Comparison of ENCODE assay signal across 11 cellular contexts in genomic region chr12:1619599-1619998, GRCh38. TPM values are rescaled to one million over a fixed set of nuclear protein-coding genes. Genes with fewer than 3 reads are reported as not detected.
DNase-seq lines count a peak whose midpoint lies in the region; ATAC-seq and TF ChIP-seq lines count a peak whose summit lies in the region.
"Had no signal": no experiment of that assay in that cellular context is flagged by ENCODE, and none has a peak within 500 bp of the region (broad histone marks: within the 10 kb centered on the region; RNA-seq: fewer than 3 reads in every experiment).

No MANE protein-coding gene starts in this region.

- H3K27me3 ChIP-seq in brain microvascular endothelial cell (replicated peaks) (no peaks in the 10 kb centered on the region), colonic mucosa (no peaks in the 10 kb centered on the region)
- H3K27me3 ChIP-seq in CD8-positive, alpha-beta memory T cell (ENCODE audit: insufficient read depth, low read length, poor library complexity, severe bottlenecking) = no peaks in the 10 kb centered on the region
- H3K27me3 ChIP-seq: BLaER1 had no signal

- intact Hi-C loops in left cardiac atrium (cut with DNase I) = no loop called here
- intact Hi-C loops in colonic mucosa (cut with DNase I) = no loop called here

- in situ Hi-C loops in brain microvascular endothelial cell (cut with HindIII; ENCODE audit: low pct_ligation_motif_present, low sequenced_read_pairs) = no loop called here

- TF ChIP-seq CTCF in brain microvascular endothelial cell (IDR thresholded peaks at IDR 0.05; ENCODE audit: low read depth, low read length, missing control alignments) (no peak), colonic mucosa (IDR thresholded peaks at IDR 0.05) (no peak)

- H3K4me3 ChIP-seq in brain microvascular endothelial cell (ENCODE audit: low read depth, low read length) (no peak overlapping the region), colonic mucosa (no peak overlapping the region)
- H3K4me3 ChIP-seq in CD8-positive, alpha-beta memory T cell (ENCODE audit: low read length) = no peak overlapping the region
- H3K4me3 ChIP-seq: BLaER1 had no signal

- POLR2A ChIA-PET in CD8-positive, alpha-beta memory T cell (lab: Charles Lee) = no interaction called here

- DNase-seq in stimulated activated CD4-positive, alpha-beta T cell treated with anti-CD3 and anti-CD28 coated beads, Interleukin-1b, Interleukin-23, amount 100 ng/mL, for 48 hours = peak; percentile 47
- DNase-seq in stimulated activated CD4-positive, alpha-beta T cell treated with anti-CD3 and anti-CD28 coated beads, Interleukin-2, amount 100 ng/mL, for 48 hours = no peak
- peak; percentile 27 for DNase-seq in SKM-1 (lab: John Stamatoyannopoulos, UW; ENCODE audit: unreplicated experiment)
- DNase-seq in left cardiac atrium = peak; percentile 53
- no peak for DNase-seq in DMS 273 (lab: John Stamatoyannopoulos, UW; ENCODE audit: unreplicated experiment)
- no peak for DNase-seq in brain microvascular endothelial cell
- no peak for DNase-seq in CD8-positive, alpha-beta memory T cell
- no peak for DNase-seq in colonic mucosa
- DNase-seq: cortex of kidney, NCI-H2171 had no signal

- CTCF ChIA-PET in CD8-positive, alpha-beta memory T cell (lab: Charles Lee) = no interaction called here

- no peaks in the 10 kb centered on the region for H3K9me3 ChIP-seq in CD8-positive, alpha-beta memory T cell (ENCODE audit: low read length)
- H3K9me3 ChIP-seq in colonic mucosa = no peaks in the 10 kb centered on the region
- H3K9me3 ChIP-seq: BLaER1 had no signal

- H3K4me3 Mint-ChIP-seq in CD8-positive, alpha-beta memory T cell = no peak overlapping the region

- no peak overlapping the region for H3K27ac Mint-ChIP-seq in CD8-positive, alpha-beta memory T cell

- peaks cover 0 to 2% (median 0%) of the 10 kb centered on the region in 5 donors for H3K9me3 Mint-ChIP-seq in CD8-positive, alpha-beta memory T cell

- no peaks in the 10 kb centered on the region for H3K36me3 Mint-ChIP-seq in CD8-positive, alpha-beta memory T cell

- peak; percentile 65 to 76 for ATAC-seq in left cardiac atrium

- no peaks in the 10 kb centered on the region for H3K36me3 ChIP-seq in brain microvascular endothelial cell (replicated peaks)
- H3K36me3 ChIP-seq in CD8-positive, alpha-beta memory T cell (ENCODE audit: insufficient read depth, low read length) = no peaks in the 10 kb centered on the region
- H3K36me3 ChIP-seq in colonic mucosa = no peaks in the 10 kb centered on the region
- H3K36me3 ChIP-seq: BLaER1 had no signal

- H3K27ac ChIP-seq in brain microvascular endothelial cell (no peak overlapping the region), colonic mucosa (no peak overlapping the region)
- H3K27ac ChIP-seq in CD8-positive, alpha-beta memory T cell (ENCODE audit: low read depth, low read length) = no peak overlapping the region
- H3K27ac ChIP-seq: BLaER1 had no signal

- H3K4me1 Mint-ChIP-seq in CD8-positive, alpha-beta memory T cell = no peaks in the 10 kb centered on the region

- peaks cover 17 to 29% of the 10 kb centered on the region in 2 donors for H3K27me3 Mint-ChIP-seq in CD8-positive, alpha-beta memory T cell

- no peak overlapping the region for H3K9ac ChIP-seq in colonic mucosa (ENCODE audit: low read depth in 2 of 2, low read length in 2 of 2)
- H3K9ac ChIP-seq: BLaER1 had no signal

- H3K4me1 ChIP-seq in CD8-positive, alpha-beta memory T cell (ENCODE audit: insufficient read depth, low read length) = no peaks in the 10 kb centered on the region
- no peaks in the 10 kb centered on the region for H3K4me1 ChIP-seq in colonic mucosa

RNA-seq across cellular contexts. Expression of gene WNT5B, which starts 9.4 kb away (rescaled TPM):
- total RNA-seq in left cardiac atrium = 1 to 10 TPM; 1.8 to 5.0 TPM
- total RNA-seq in CD8-positive, alpha-beta memory T cell = not detected
- not detected for polyA plus RNA-seq in CD8-positive, alpha-beta memory T cell
- 1 to 10 TPM; 1.5 to 5.9 TPM for total RNA-seq in colonic mucosa

RNA-seq across cellular contexts. Expression of gene FBXL14, which starts 25.2 kb away (rescaled TPM):
- total RNA-seq in left cardiac atrium (1 to 10 TPM; 7.0 to 7.6 TPM), colonic mucosa (10 to 100 TPM; 32.3 to 37.4 TPM)
- total RNA-seq in CD8-positive, alpha-beta memory T cell = 10 to 100 TPM; 20.5 to 22.1 TPM
- polyA plus RNA-seq in CD8-positive, alpha-beta memory T cell = 30.4 TPM

Comparison
In these comparisons a context has a peak if more than half of its experiments do, and no peak if none do; other contexts are left out.
1. DNase-seq: peak in stimulated activated CD4-positive, alpha-beta T cell treated with anti-CD3 and anti-CD28 coated beads, Interleukin-1b, Interleukin-23, amount 100 ng/mL, for 48 hours (single experiment), SKM-1 (single experiment) and left cardiac atrium (single experiment); none in stimulated activated CD4-positive, alpha-beta T cell treated with anti-CD3 and anti-CD28 coated beads, Interleukin-2, amount 100 ng/mL, for 48 hours (0 of 2), DMS 273 (single experiment), brain microvascular endothelial cell (single experiment), CD8-positive, alpha-beta memory T cell (0 of 5) and colonic mucosa (single experiment).